ENCODE assay signal across 8 cellular contexts in genomic region chr12:120199595-120200306, GRCh38. TPM values are rescaled to one million over a fixed set of nuclear protein-coding genes. Genes with fewer than 3 reads are reported as not detected.
DNase-seq lines count a peak whose midpoint lies in the region; ATAC-seq, FAIRE-seq and TF ChIP-seq lines count a peak whose summit lies in the region.

No MANE protein-coding gene starts in this region.

- in situ Hi-C loops in Caki2 (cut with HindIII; ENCODE audit: low pct_unique_long_range_greater_than_20kb, low sequenced_read_pairs), result no loop called here

- peak overlapping the region; percentile 100 for H3K27ac Mint-ChIP-seq in stimulated activated effector memory CD8-positive, alpha-beta T cell treated with anti-CD3 and anti-CD28 coated beads, Interleukin-12 subunit alpha, Interleukin-12 subunit beta, amount 100 ng/mL, for 72 hours

- H3K9me3 Mint-ChIP-seq in stimulated activated effector memory CD8-positive, alpha-beta T cell treated with anti-CD3 and anti-CD28 coated beads, Interleukin-12 subunit alpha, Interleukin-12 subunit beta, amount 100 ng/mL, for 72 hours, result no peaks in the 10 kb centered on the region

- peak; percentile 29 for DNase-seq in Caki2 (ENCODE audit: low read depth)
- DNase-seq in NB4 (ENCODE audit: low read depth), result peak; percentile 64
- DNase-seq in amniotic stem cell (lab: John Stamatoyannopoulos, UW), result peak; percentile 13
- peak; percentile 28 to 67 for DNase-seq in stimulated activated effector memory CD8-positive, alpha-beta T cell treated with anti-CD3 and anti-CD28 coated beads, Interleukin-12 subunit alpha, Interleukin-12 subunit beta, amount 100 ng/mL, for 72 hours (ENCODE audit: low spot score in 2 of 2)
- no peak for DNase-seq in frontal cortex (ENCODE audit: low spot score in 2 of 2)
- DNase-seq in SKM-1 treated with dmso at 0.1 percent for 144 hours (lab: John Stamatoyannopoulos, UW; ENCODE audit: unreplicated experiment), result no peak

- peaks cover 76% of the 10 kb centered on the region for H3K36me3 Mint-ChIP-seq in stimulated activated effector memory CD8-positive, alpha-beta T cell treated with anti-CD3 and anti-CD28 coated beads, Interleukin-12 subunit alpha, Interleukin-12 subunit beta, amount 100 ng/mL, for 72 hours

- peak overlapping the region; percentile 92 for H3K4me3 Mint-ChIP-seq in stimulated activated effector memory CD8-positive, alpha-beta T cell treated with anti-CD3 and anti-CD28 coated beads, Interleukin-12 subunit alpha, Interleukin-12 subunit beta, amount 100 ng/mL, for 72 hours

- no peaks in the 10 kb centered on the region for H3K9me3 ChIP-seq in iPS-18c (ENCODE audit: control insufficient read depth, insufficient read depth, low read length)

- no peak for FAIRE-seq in frontal cortex (lab: Jason Lieb, UNC)

- TF ChIP-seq POLR2A in NB4 (IDR thresholded peaks at IDR 0.05; ENCODE audit: extremely low read depth, insufficient read length), result no peak

- peak; percentile 2 for ATAC-seq in stimulated activated effector memory CD8-positive, alpha-beta T cell treated with anti-CD3 and anti-CD28 coated beads, Interleukin-12 subunit alpha, Interleukin-12 subunit beta, amount 100 ng/mL, for 72 hours
- ATAC-seq in HG03442 (IDR thresholded peaks at IDR 0.05; ENCODE audit: unreplicated experiment), result no peak

- H3K4me1 Mint-ChIP-seq in stimulated activated effector memory CD8-positive, alpha-beta T cell treated with anti-CD3 and anti-CD28 coated beads, Interleukin-12 subunit alpha, Interleukin-12 subunit beta, amount 100 ng/mL, for 72 hours, result peaks cover 54% of the 10 kb centered on the region

- no peak for TF ChIP-seq CTCF in NB4 (IDR thresholded peaks at IDR 0.05; ENCODE audit: low read depth, low read length)

- peak overlapping the region; percentile 100 for H3K4me3 ChIP-seq in NB4 (ENCODE audit: low read depth, low read length)
- peak overlapping the region; percentile 99 for H3K4me3 ChIP-seq in iPS-18c (ENCODE audit: insufficient read depth, low read depth, low read length)

RNA-seq across cellular contexts. Expression of gene RPLP0, which starts 1.2 kb away (rescaled TPM):
- 5,858 and 6,047 TPM in 2 replicates for total RNA-seq in Caki2 (2014; rRNA removed; shearing (Covaris generic); ENCODE audit: low replicate concordance)
- total RNA-seq in frontal cortex, result 1,889 TPM

RNA-seq across cellular contexts. Expression of gene GCN1, which starts 5.2 kb away (rescaled TPM):
- total RNA-seq in Caki2 (2014; rRNA removed; shearing (Covaris generic); ENCODE audit: low replicate concordance), result 44.3 and 51.5 TPM in 2 replicates
- total RNA-seq in frontal cortex, result 62.4 TPM

Comparison
In these comparisons a context has a peak if more than half of its experiments do, and no peak if none do; other contexts are left out.
1. DNase-seq: peak in Caki2 (single experiment), NB4 (single experiment), amniotic stem cell (single experiment) and stimulated activated effector memory CD8-positive, alpha-beta T cell treated with anti-CD3 and anti-CD28 coated beads, Interleukin-12 subunit alpha, Interleukin-12 subunit beta, amount 100 ng/mL, for 72 hours (2 of 2); none in frontal cortex (0 of 2) and SKM-1 treated with dmso at 0.1 percent for 144 hours (single experiment).